13 cellular contexts compared by ENCODE assay signal in the genomic region with DNA sequence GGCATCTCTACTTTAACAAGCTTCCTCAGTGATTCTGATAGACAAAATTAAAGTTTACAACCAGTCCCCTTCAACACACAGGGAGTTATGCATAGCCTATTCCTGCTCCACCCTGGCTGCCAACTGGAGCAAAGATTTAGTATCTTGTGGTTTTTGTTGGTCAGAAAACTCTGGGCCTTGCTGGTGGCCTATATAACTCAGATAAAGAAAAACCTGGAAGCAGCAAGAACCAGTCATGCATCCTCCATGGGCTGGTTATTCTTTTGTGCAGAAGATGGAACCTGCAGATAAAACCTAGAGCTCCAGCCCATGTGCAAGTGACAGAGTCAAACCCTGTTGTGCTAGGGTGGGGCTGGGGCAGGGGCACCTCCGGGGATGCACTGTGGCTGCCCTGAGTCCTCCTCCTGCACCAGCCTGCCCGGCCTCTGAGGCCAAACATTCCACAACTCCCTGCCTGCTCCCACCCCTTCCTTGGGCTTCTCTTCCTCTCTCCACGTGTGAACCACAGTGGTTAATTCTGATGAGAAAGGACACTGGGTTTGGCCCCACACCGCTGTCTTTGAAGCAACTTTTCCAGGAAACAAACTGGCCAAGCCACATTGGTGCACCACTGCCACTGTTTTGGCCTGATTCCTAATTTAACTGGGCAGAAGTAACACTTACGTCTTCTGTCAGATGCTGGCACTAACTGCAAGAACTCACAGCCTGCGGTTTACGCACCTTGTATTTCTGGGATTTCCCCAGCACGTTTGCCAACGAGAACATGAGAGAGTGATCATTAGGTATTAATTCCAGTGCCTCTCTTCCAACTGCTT. TPM values are rescaled to one million over a fixed set of nuclear protein-coding genes. Genes with fewer than 3 reads are reported as not detected.
DNase-seq lines count a peak whose midpoint lies in the region; ATAC-seq lines count a peak whose summit lies in the region.
"Had no signal": no experiment of that assay in that cellular context is flagged by ENCODE, and none has a peak within 500 bp of the region (broad histone marks: within the 10 kb centered on the region; RNA-seq: fewer than 3 reads in every experiment).

No MANE protein-coding gene starts in this region.

- H3K36me3 ChIP-seq in naive thymus-derived CD4-positive, alpha-beta T cell (ENCODE audit: control insufficient read depth in 2 of 3, insufficient read depth in 3 of 3, low read length in 3 of 3): no peaks in the 10 kb centered on the region

- DNase-seq in astrocyte of the hippocampus (ENCODE audit: low read depth, low spot score) (peak; percentile 90), HCEC 1CT (no peak), NK-92 (lab: John Stamatoyannopoulos, UW; ENCODE audit: unreplicated experiment) (no peak), T1000 (lab: John Stamatoyannopoulos, UW) (no peak)
- DNase-seq in naive thymus-derived CD4-positive, alpha-beta T cell: no peak
- DNase-seq: activated CD4-positive, alpha-beta T cell treated with anti-CD3 and anti-CD28 coated beads, Interleukin-2, amount 10 ng/mL, durations not matched to agents 24 days and 14 days; Caco-2; NCI-H82; small intestine had no signal

- no peaks in the 10 kb centered on the region for H3K27me3 ChIP-seq in naive thymus-derived CD4-positive, alpha-beta T cell (ENCODE audit: control insufficient read depth in 2 of 2, insufficient read depth in 2 of 2, low read length in 2 of 2)

- H3K27ac Mint-ChIP-seq in naive thymus-derived CD4-positive, alpha-beta T cell: peak overlapping the region in 2 of 9 donors; percentile 33 to 54
- H3K27ac Mint-ChIP-seq: activated CD4-positive, alpha-beta T cell treated with anti-CD3 and anti-CD28 coated beads, Interleukin-2, amount 10 ng/mL, durations not matched to agents 24 days and 14 days had no signal

- H3K9me3 ChIP-seq in naive thymus-derived CD4-positive, alpha-beta T cell (ENCODE audit: control insufficient read depth in 2 of 3, low read length in 3 of 3): no peaks in the 10 kb centered on the region
- H3K9me3 ChIP-seq: Caco-2 had no signal

- H3K9me3 Mint-ChIP-seq in naive thymus-derived CD4-positive, alpha-beta T cell: peaks cover 0 to 5% (median 0%) of the 10 kb centered on the region in 11 donors

- peak; percentile 36 for ATAC-seq in GM18498 (IDR thresholded peaks at IDR 0.05; ENCODE audit: unreplicated experiment)
- peak; percentile 20 for ATAC-seq in HG02678 (IDR thresholded peaks at IDR 0.05; ENCODE audit: unreplicated experiment)
- peak; percentile 45 for ATAC-seq in naive thymus-derived CD4-positive, alpha-beta T cell
- no peak for ATAC-seq in HG02884 (IDR thresholded peaks at IDR 0.05; ENCODE audit: unreplicated experiment)
- ATAC-seq: SK-N-SH treated with all-trans-retinoic acid at 6 μM for 48 hours had no signal

- peaks cover 0 to 2% of the 10 kb centered on the region in 2 donors for H3K4me1 ChIP-seq in naive thymus-derived CD4-positive, alpha-beta T cell (ENCODE audit: control insufficient read depth in 2 of 2, insufficient read depth in 2 of 2, low read length in 2 of 2)
- H3K4me1 ChIP-seq: Caco-2 had no signal

- H3K4me3 Mint-ChIP-seq in naive thymus-derived CD4-positive, alpha-beta T cell: no peak overlapping the region
- H3K4me3 Mint-ChIP-seq: activated CD4-positive, alpha-beta T cell treated with anti-CD3 and anti-CD28 coated beads, Interleukin-2, amount 10 ng/mL, durations not matched to agents 24 days and 14 days had no signal

- H3K4me3 ChIP-seq in naive thymus-derived CD4-positive, alpha-beta T cell (ENCODE audit: low read length): no peak overlapping the region

- peaks cover 4 to 49% (median 29%) of the 10 kb centered on the region in 5 donors for H3K36me3 Mint-ChIP-seq in naive thymus-derived CD4-positive, alpha-beta T cell

- POLR2A ChIA-PET in naive thymus-derived CD4-positive, alpha-beta T cell (lab: Charles Lee): no interaction called here

- H3K27me3 Mint-ChIP-seq in naive thymus-derived CD4-positive, alpha-beta T cell: no peaks in the 10 kb centered on the region
- H3K27me3 Mint-ChIP-seq: activated CD4-positive, alpha-beta T cell treated with anti-CD3 and anti-CD28 coated beads, Interleukin-2, amount 10 ng/mL, durations not matched to agents 24 days and 14 days had no signal

- intact Hi-C loops in naive thymus-derived CD4-positive, alpha-beta T cell (cut with micrococcal nuclease): no loop called here

- CTCF ChIA-PET in naive thymus-derived CD4-positive, alpha-beta T cell (lab: Charles Lee): interaction anchor here (0.6 kb wide), 1 partner anchor 15 kb away, joined by 3 read pairs; no protein-coding TSS in a partner anchor

- H3K27ac ChIP-seq in naive thymus-derived CD4-positive, alpha-beta T cell (ENCODE audit: low read depth, low read length): no peak overlapping the region

- peaks cover 0 to 41% (median 4%) of the 10 kb centered on the region in 7 donors for H3K4me1 Mint-ChIP-seq in naive thymus-derived CD4-positive, alpha-beta T cell

RNA-seq across cellular contexts. Expression of a gene that starts 23.3 kb away (rescaled TPM):
- total RNA-seq in naive thymus-derived CD4-positive, alpha-beta T cell: 1 to 10 TPM; 5.3 to 8.7 (median 7.4) TPM
- 10 to 100 TPM in 1 of 2 donors, 1 to 10 TPM in 1; 4.9 to 10.4 TPM for polyA plus RNA-seq in naive thymus-derived CD4-positive, alpha-beta T cell
